31 cellular contexts compared by ENCODE assay signal in the genomic region with DNA sequence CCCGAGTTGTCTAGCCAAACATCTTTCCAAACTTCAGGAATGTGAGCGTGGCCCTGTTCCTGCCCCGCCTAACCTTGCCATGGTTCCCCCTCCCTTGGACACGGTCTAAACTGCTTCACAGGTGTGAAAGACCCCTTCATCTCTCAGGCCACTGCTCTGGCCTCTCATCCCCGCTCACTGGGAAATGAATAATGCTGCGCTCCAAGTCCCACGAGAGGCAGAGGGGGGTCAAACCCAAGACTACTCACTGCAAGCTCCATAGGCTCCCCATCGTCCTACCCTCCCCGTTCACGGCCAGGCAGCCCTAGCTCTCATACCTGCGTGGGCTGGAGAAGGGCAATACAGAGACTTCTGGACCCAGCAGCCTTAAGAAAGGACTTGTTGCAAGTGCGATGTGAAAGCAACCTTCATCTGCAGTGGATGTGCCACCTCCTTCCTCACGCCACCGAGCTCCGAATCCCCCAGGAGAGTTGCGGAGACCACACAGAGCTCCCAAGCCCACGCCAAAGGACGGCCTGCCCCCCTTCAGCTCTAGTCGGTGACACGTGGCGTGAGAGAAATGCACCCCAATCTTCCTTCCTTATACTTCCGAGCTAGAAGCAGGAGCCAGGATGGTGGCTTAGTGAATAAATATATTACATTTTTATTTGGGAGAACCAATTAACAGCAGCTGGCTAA. TPM values are rescaled to one million over a fixed set of nuclear protein-coding genes. Genes with fewer than 3 reads are reported as not detected.
"Had no signal": no experiment of that assay in that cellular context is flagged by ENCODE, and none has a peak within 500 bp of the region (broad histone marks: within the 10 kb centered on the region; RNA-seq: fewer than 3 reads in every experiment).

No MANE protein-coding gene starts in this region.

- DNase-seq: activated CD4-positive, alpha-beta memory T cell treated with anti-CD3 and anti-CD28 coated beads, Interleukin-2, amount 10 ng/mL, durations not matched to agents 7 days and 5 days; activated CD4-positive, alpha-beta T cell treated with anti-CD3 and anti-CD28 coated beads for 1 hour; activated CD4-positive, alpha-beta T cell treated with anti-CD3 and anti-CD28 coated beads for 48 hours; activated CD4-positive, CD25-positive, alpha-beta regulatory T cell; activated CD8-positive, alpha-beta memory T cell treated with anti-CD3 and anti-CD28 coated beads for 24 hours; activated CD8-positive, alpha-beta memory T cell treated with anti-CD3 and anti-CD28 coated beads, Interleukin-2, amount 10 ng/mL, durations not matched to agents 7 days and 5 days; activated CD8-positive, alpha-beta memory T cell treated with anti-CD3 and anti-CD28 coated beads, Interleukin-2, amount 50 U/mL, for 48 hours; activated effector memory CD4-positive, alpha-beta T cell treated with Interleukin-2 at 50 U/mL for 16 hours; activated naive CD4-positive, alpha-beta T cell treated with anti-CD3 and anti-CD28 coated beads, Interleukin-2, amount 10 ng/mL, durations not matched to agents 7 days and 5 days; activated naive CD8-positive, alpha-beta T cell treated with anti-CD3 and anti-CD28 coated beads, Interleukin-2, amount 50 U/mL, for 24 hours; activated T-cell treated with anti-CD3 and anti-CD28 coated beads, Interleukin-2, amount 50 U/mL, for 48 hours; anterior cingulate cortex; caudate nucleus; NCI-H1092 treated with DMSO at 0.1 percent for 48 hours; NCI-H1417; NCI-H146; NCI-H187; NCI-H2029 treated with DMSO at 0.1 percent for 48 hours; NCI-H226; NCI-H446 treated with DMSO at 0.1 percent for 48 hours; NCI-H524 treated with DMSO at 0.1 percent for 48 hours; Peyer's patch; RPMI8226; SHP77 treated with DMSO at 0.1 percent for 48 hours; T-cell; T-helper 2 cell; T-helper 9 cell had no signal

- H3K36me3 Mint-ChIP-seq: activated CD8-positive, alpha-beta memory T cell treated with anti-CD3 and anti-CD28 coated beads, Interleukin-2, amount 10 ng/mL, durations not matched to agents 7 days and 5 days; activated naive CD4-positive, alpha-beta T cell treated with anti-CD3 and anti-CD28 coated beads, Interleukin-2, amount 10 ng/mL, durations not matched to agents 7 days and 5 days had no signal

- H3K4me3 ChIP-seq: K562, Peyer's patch had no signal

- H3K27me3 ChIP-seq: Peyer's patch had no signal

- H3K27ac ChIP-seq: Peyer's patch, VCaP had no signal

- H3K4me1 Mint-ChIP-seq: activated CD4-positive, alpha-beta memory T cell treated with anti-CD3 and anti-CD28 coated beads, Interleukin-2, amount 10 ng/mL, durations not matched to agents 7 days and 5 days; activated CD8-positive, alpha-beta memory T cell treated with anti-CD3 and anti-CD28 coated beads, Interleukin-2, amount 10 ng/mL, durations not matched to agents 7 days and 5 days; activated naive CD4-positive, alpha-beta T cell treated with anti-CD3 and anti-CD28 coated beads, Interleukin-2, amount 10 ng/mL, durations not matched to agents 7 days and 5 days; activated naive CD8-positive, alpha-beta T cell treated with anti-CD3 and anti-CD28 coated beads, Interleukin-2, amount 50 U/mL, for 24 hours; T-cell had no signal

- H3K9me3 ChIP-seq: Peyer's patch had no signal

- H3K4me1 ChIP-seq: Peyer's patch had no signal

- H3K27ac Mint-ChIP-seq: activated CD4-positive, alpha-beta memory T cell treated with anti-CD3 and anti-CD28 coated beads, Interleukin-2, amount 10 ng/mL, durations not matched to agents 7 days and 5 days; activated CD8-positive, alpha-beta memory T cell treated with anti-CD3 and anti-CD28 coated beads, Interleukin-2, amount 10 ng/mL, durations not matched to agents 7 days and 5 days; activated naive CD4-positive, alpha-beta T cell treated with anti-CD3 and anti-CD28 coated beads, Interleukin-2, amount 10 ng/mL, durations not matched to agents 7 days and 5 days; activated naive CD8-positive, alpha-beta T cell; activated naive CD8-positive, alpha-beta T cell treated with anti-CD3 and anti-CD28 coated beads, Interleukin-2, amount 50 U/mL, for 24 hours; brain; T-cell had no signal

- H3K27me3 Mint-ChIP-seq: activated CD4-positive, alpha-beta memory T cell treated with anti-CD3 and anti-CD28 coated beads, Interleukin-2, amount 10 ng/mL, durations not matched to agents 7 days and 5 days; activated naive CD8-positive, alpha-beta T cell; activated naive CD8-positive, alpha-beta T cell treated with anti-CD3 and anti-CD28 coated beads, Interleukin-2, amount 50 U/mL, for 24 hours; T-cell had no signal

- H3K9me3 Mint-ChIP-seq: activated CD4-positive, alpha-beta memory T cell treated with anti-CD3 and anti-CD28 coated beads, Interleukin-2, amount 10 ng/mL, durations not matched to agents 7 days and 5 days; activated naive CD4-positive, alpha-beta T cell treated with anti-CD3 and anti-CD28 coated beads, Interleukin-2, amount 10 ng/mL, durations not matched to agents 7 days and 5 days; activated naive CD8-positive, alpha-beta T cell treated with anti-CD3 and anti-CD28 coated beads, Interleukin-2, amount 50 U/mL, for 24 hours; T-cell had no signal

- H3K4me3 Mint-ChIP-seq: activated CD4-positive, alpha-beta memory T cell treated with anti-CD3 and anti-CD28 coated beads, Interleukin-2, amount 10 ng/mL, durations not matched to agents 7 days and 5 days; activated CD8-positive, alpha-beta memory T cell treated with anti-CD3 and anti-CD28 coated beads, Interleukin-2, amount 10 ng/mL, durations not matched to agents 7 days and 5 days; activated naive CD4-positive, alpha-beta T cell treated with anti-CD3 and anti-CD28 coated beads, Interleukin-2, amount 10 ng/mL, durations not matched to agents 7 days and 5 days; activated naive CD8-positive, alpha-beta T cell; activated naive CD8-positive, alpha-beta T cell treated with anti-CD3 and anti-CD28 coated beads, Interleukin-2, amount 50 U/mL, for 24 hours; T-cell had no signal

- H3K36me3 ChIP-seq: Peyer's patch had no signal

- ATAC-seq: activated CD8-positive, alpha-beta memory T cell treated with anti-CD3 and anti-CD28 coated beads, Interleukin-2, amount 10 ng/mL, durations not matched to agents 7 days and 5 days; activated naive CD8-positive, alpha-beta T cell treated with anti-CD3 and anti-CD28 coated beads, Interleukin-2, amount 50 U/mL, for 24 hours; K562; T-cell had no signal

RNA-seq across cellular contexts. Expression of a gene that starts 9.7 kb away (rescaled TPM):
- total RNA-seq: activated CD8-positive, alpha-beta memory T cell treated with anti-CD3 and anti-CD28 coated beads, Interleukin-2, amount 10 ng/mL, durations not matched to agents 7 days and 5 days had no signal
